ENCODE assay signal across 8 cellular contexts in genomic region chr3:58237940-58238681, GRCh38. TPM values are rescaled to one million over a fixed set of nuclear protein-coding genes. Genes with fewer than 3 reads are reported as not detected.
A peak's percentile ranks its signal among the peaks of the same experiment; 100 is the strongest.
DNase-seq lines count a peak whose midpoint lies in the region; ATAC-seq, FAIRE-seq and TF ChIP-seq lines count a peak whose summit lies in the region.

No MANE protein-coding gene starts in this region.

- H3K4me3 ChIP-seq in HEK293 (ENCODE audit: low read depth, low read length) (peak overlapping the region; percentile 70), NT2/D1 (ENCODE audit: insufficient read length, low read depth) (peak overlapping the region; percentile 72), esophagus muscularis mucosa (peak overlapping the region; percentile 80 to 90 (median 85))

- TF ChIP-seq CTCF in HEK293 (tag by site-specific recombination; IDR thresholded peaks at IDR 0.05) (no peak), esophagus muscularis mucosa (IDR thresholded peaks at IDR 0.05) (no peak)

- H3K27ac ChIP-seq in HEK293 (ENCODE audit: extremely low read depth, low read depth, low read length) (peak overlapping the region; percentile 44; the same call in 1 of the 2 replicates), esophagus muscularis mucosa (replicated peaks in 1 of 4) (peak overlapping the region; percentile 79 to 89 (median 85))

- 3% methylated on average over 30 of the region's 54 CpGs for WGBS in esophagus muscularis mucosa

- no peak for TF ChIP-seq EP300 in esophagus muscularis mucosa (IDR thresholded peaks at IDR 0.05)

- POLR2A ChIA-PET in HEK293 (lab: Yijun Ruan, JAX): interaction anchor here (1.1 kb wide), 1 partner anchor 68 kb away, joined by 3 read pairs; the partner anchor contains the start of genes HTD2 and RPP14

- H3K27me3 Mint-ChIP-seq in naive B cell: no peaks in the 10 kb centered on the region
- no peaks in the 10 kb centered on the region for H3K27me3 Mint-ChIP-seq in stimulated activated naive CD8-positive, alpha-beta T cell treated with anti-CD3 and anti-CD28 coated beads, Interleukin-15, Interleukin-2, amounts not matched to agents 100 ng/mL and 50 ng/mL, for 24 hours

- no peak for TF ChIP-seq POLR2A in GM12892 (IDR thresholded peaks at IDR 0.05; ENCODE audit: low read depth, low read length)
- TF ChIP-seq POLR2A in esophagus muscularis mucosa (IDR thresholded peaks at IDR 0.05; ENCODE audit: low read depth): no peak

- ATAC-seq in naive B cell (ENCODE audit: low read depth in 2 of 2) (peak; percentile 46), HG03039 (IDR thresholded peaks at IDR 0.05; ENCODE audit: unreplicated experiment) (no peak)

- peak overlapping the region; percentile 66 to 95 (median 86) for H3K27ac Mint-ChIP-seq in naive B cell
- peak overlapping the region; percentile 31 for H3K27ac Mint-ChIP-seq in stimulated activated naive CD8-positive, alpha-beta T cell treated with anti-CD3 and anti-CD28 coated beads, Interleukin-15, Interleukin-2, amounts not matched to agents 100 ng/mL and 50 ng/mL, for 24 hours

- peaks cover 51% of the 10 kb centered on the region for H3K27me3 ChIP-seq in NT2/D1 (ENCODE audit: insufficient read depth, insufficient read length)
- no peaks in the 10 kb centered on the region for H3K27me3 ChIP-seq in esophagus muscularis mucosa

- FAIRE-seq in GM12892 (lab: Jason Lieb, UNC): peak; percentile 87

- CTCF ChIA-PET in HEK293 (lab: Yijun Ruan, JAX): interaction anchor here (0.7 to 1.5 kb wide), 3 partner anchors 20 to 101 kb away, joined by 3 to 5 read pairs (median 4); no protein-coding TSS in a partner anchor

- H3K4me1 Mint-ChIP-seq in naive B cell: peaks cover 32 to 63% (median 57%) of the 10 kb centered on the region in 3 donors
- H3K4me1 Mint-ChIP-seq in stimulated activated naive CD8-positive, alpha-beta T cell treated with anti-CD3 and anti-CD28 coated beads, Interleukin-15, Interleukin-2, amounts not matched to agents 100 ng/mL and 50 ng/mL, for 24 hours (ENCODE audit: low read depth): peaks cover 13% of the 10 kb centered on the region

- intact Hi-C loops in esophagus muscularis mucosa (cut with DNase I): loop anchor here (2.0 kb wide), 1 partner anchor 69 kb away; the partner anchor contains the start of genes HTD2 and RPP14

- DNase-seq in GM12892 (ENCODE audit: insufficient read length): peak; percentile 26
- DNase-seq in NT2/D1 (ENCODE audit: low read depth, low spot score): no peak
- DNase-seq in activated T-cell treated with anti-CD3 and anti-CD28 coated beads for 24 hours (ENCODE audit: low read depth): peak; percentile 20
- no peak for DNase-seq in esophagus muscularis mucosa (ENCODE audit: extremely low spot score)
- peak; percentile 43 for DNase-seq in naive B cell

- H3K4me3 Mint-ChIP-seq in naive B cell: peak overlapping the region; percentile 92 to 97 (median 94)
- H3K4me3 Mint-ChIP-seq in stimulated activated naive CD8-positive, alpha-beta T cell treated with anti-CD3 and anti-CD28 coated beads, Interleukin-15, Interleukin-2, amounts not matched to agents 100 ng/mL and 50 ng/mL, for 24 hours: peak overlapping the region; percentile 88

- no peaks in the 10 kb centered on the region for H3K36me3 ChIP-seq in HEK293 (ENCODE audit: control insufficient read depth in 2 of 2, insufficient read depth in 1 of 2, low read length in 2 of 2)
- H3K36me3 ChIP-seq in NT2/D1 (ENCODE audit: insufficient read depth, insufficient read length, low read length): no peaks in the 10 kb centered on the region
- no peaks in the 10 kb centered on the region for H3K36me3 ChIP-seq in esophagus muscularis mucosa

- H3K4me1 ChIP-seq in HEK293 (ENCODE audit: control insufficient read depth, insufficient read depth, low read length) (peaks cover 2% of the 10 kb centered on the region; the same call in 1 of the 2 replicates), NT2/D1 (ENCODE audit: insufficient read depth, insufficient read length) (peaks cover 5% of the 10 kb centered on the region), esophagus muscularis mucosa (peaks cover 15 to 29% (median 21%) of the 10 kb centered on the region in 4 donors)

- no peaks in the 10 kb centered on the region for H3K9me3 Mint-ChIP-seq in naive B cell
- H3K9me3 Mint-ChIP-seq in stimulated activated naive CD8-positive, alpha-beta T cell treated with anti-CD3 and anti-CD28 coated beads, Interleukin-15, Interleukin-2, amounts not matched to agents 100 ng/mL and 50 ng/mL, for 24 hours: no peaks in the 10 kb centered on the region

- H3K9ac ChIP-seq in NT2/D1 (ENCODE audit: insufficient read length, low read depth): peak overlapping the region; percentile 85

- no peaks in the 10 kb centered on the region for H3K36me3 Mint-ChIP-seq in naive B cell
- no peaks in the 10 kb centered on the region for H3K36me3 Mint-ChIP-seq in stimulated activated naive CD8-positive, alpha-beta T cell treated with anti-CD3 and anti-CD28 coated beads, Interleukin-15, Interleukin-2, amounts not matched to agents 100 ng/mL and 50 ng/mL, for 24 hours (ENCODE audit: low read depth)

- H3K9me3 ChIP-seq in HEK293 (ENCODE audit: control insufficient read depth, insufficient read depth, low read depth, low read length) (no peaks in the 10 kb centered on the region), NT2/D1 (ENCODE audit: insufficient read depth, low read length) (no peaks in the 10 kb centered on the region), esophagus muscularis mucosa (no peaks in the 10 kb centered on the region)

TF ChIP-seq in HEK293, 187 proteins besides CTCF, POLR2A, EP300 and RAD21 (continues in another document):
- TF ChIP-seq FEZF1 (tag by site-specific recombination; IDR thresholded peaks at IDR 0.05) (no peak), ZNF394 (tag by site-specific recombination; IDR thresholded peaks at IDR 0.05; ENCODE audit: borderline replicate concordance) (peak; percentile 79; the same call in 1 of the 2 replicates), ZNF112 (tag by site-specific recombination; IDR thresholded peaks at IDR 0.05) (no peak), ZNF354C (tag by site-specific recombination; IDR thresholded peaks at IDR 0.05; ENCODE audit: borderline replicate concordance, low read depth) (no peak), SP7 (tag by site-specific recombination; IDR thresholded peaks at IDR 0.05) (0 out of 2 replicates have a peak, but pooled peaks have one; percentile 26), ZNF514 (tag by site-specific recombination; IDR thresholded peaks at IDR 0.05) (no peak), ZNF777 (tag by site-specific recombination; IDR thresholded peaks at IDR 0.05; ENCODE audit: borderline replicate concordance) (no peak), ZNF169 (tag by site-specific recombination; IDR thresholded peaks at IDR 0.05) (no peak), KLF10 (tag by site-specific recombination; IDR thresholded peaks at IDR 0.05) (no peak), ZNF239 (tag by site-specific recombination; IDR thresholded peaks at IDR 0.05) (no peak), ZBTB20 (tag by site-specific recombination; IDR thresholded peaks at IDR 0.05) (peak; percentile 70), ZNF701 (tag by site-specific recombination; IDR thresholded peaks at IDR 0.05) (no peak), ZNF248 (tag by site-specific recombination; IDR thresholded peaks at IDR 0.05) (no peak), SP3 (tag by site-specific recombination; IDR thresholded peaks at IDR 0.05) (no peak), YY1 (tag by site-specific recombination; IDR thresholded peaks at IDR 0.05) (no peak), ZSCAN23 (tag by site-specific recombination; IDR thresholded peaks at IDR 0.05) (no peak), ZNF488 (tag by site-specific recombination; IDR thresholded peaks at IDR 0.05) (no peak), ZNF785 (tag by site-specific recombination; IDR thresholded peaks at IDR 0.05) (no peak), ZNF521 (tag by site-specific recombination; IDR thresholded peaks at IDR 0.05) (no peak), ZNF549 (tag by site-specific recombination; IDR thresholded peaks at IDR 0.05) (no peak), ZNF76 (tag by site-specific recombination; IDR thresholded peaks at IDR 0.05; ENCODE audit: borderline replicate concordance, low read depth) (no peak)
- TF ChIP-seq, protein P1, sequence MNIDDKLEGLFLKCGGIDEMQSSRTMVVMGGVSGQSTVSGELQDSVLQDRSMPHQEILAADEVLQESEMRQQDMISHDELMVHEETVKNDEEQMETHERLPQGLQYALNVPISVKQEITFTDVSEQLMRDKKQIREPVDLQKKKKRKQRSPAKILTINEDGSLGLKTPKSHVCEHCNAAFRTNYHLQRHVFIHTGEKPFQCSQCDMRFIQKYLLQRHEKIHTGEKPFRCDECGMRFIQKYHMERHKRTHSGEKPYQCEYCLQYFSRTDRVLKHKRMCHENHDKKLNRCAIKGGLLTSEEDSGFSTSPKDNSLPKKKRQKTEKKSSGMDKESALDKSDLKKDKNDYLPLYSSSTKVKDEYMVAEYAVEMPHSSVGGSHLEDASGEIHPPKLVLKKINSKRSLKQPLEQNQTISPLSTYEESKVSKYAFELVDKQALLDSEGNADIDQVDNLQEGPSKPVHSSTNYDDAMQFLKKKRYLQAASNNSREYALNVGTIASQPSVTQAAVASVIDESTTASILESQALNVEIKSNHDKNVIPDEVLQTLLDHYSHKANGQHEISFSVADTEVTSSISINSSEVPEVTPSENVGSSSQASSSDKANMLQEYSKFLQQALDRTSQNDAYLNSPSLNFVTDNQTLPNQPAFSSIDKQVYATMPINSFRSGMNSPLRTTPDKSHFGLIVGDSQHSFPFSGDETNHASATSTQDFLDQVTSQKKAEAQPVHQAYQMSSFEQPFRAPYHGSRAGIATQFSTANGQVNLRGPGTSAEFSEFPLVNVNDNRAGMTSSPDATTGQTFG (tag by site-specific recombination; IDR thresholded peaks at IDR 0.05; ENCODE audit: borderline replicate concordance): no peak

RNA-seq across cellular contexts. Expression of gene ABHD6, which starts 0.5 kb away (rescaled TPM):
- polyA plus RNA-seq in GM12892 (2012; ENCODE audit: missing spikeins): 6.8 TPM
- 10 to 100 TPM; 13.1 to 20.3 (median 17.9) TPM for total RNA-seq in esophagus muscularis mucosa
- polyA plus RNA-seq in naive B cell (ENCODE audit: low read depth in 6 of 6): 10 to 100 TPM in 3 of 6 donors, 1 to 10 TPM in 3; 2.8 to 12.7 (median 10.2) TPM

RNA-seq across cellular contexts. Expression of gene DNASE1L3, which starts 27.3 kb away (rescaled TPM):
- 5.2 TPM for polyA plus RNA-seq in GM12892 (2012; ENCODE audit: missing spikeins)
- 1 to 10 TPM in 2 of 4 donors, under 1 TPM in 1, not detected in 1; 0.80 to 2.9 (median 2.2) TPM for total RNA-seq in esophagus muscularis mucosa
- 10 to 100 TPM in 3 of 6 donors, 1 to 10 TPM in 3; 8.0 to 41.5 (median 14.4) TPM for polyA plus RNA-seq in naive B cell (ENCODE audit: low read depth in 6 of 6)

Comparison
In these comparisons a context has a peak if more than half of its experiments do, and no peak if none do; other contexts are left out.
1. DNase-seq: peak in GM12892 (single experiment), activated T-cell treated with anti-CD3 and anti-CD28 coated beads for 24 hours (single experiment) and naive B cell (single experiment); none in NT2/D1 (single experiment) and esophagus muscularis mucosa (single experiment).
2. Peak in every context shown above with its lines, with median percentiles within 50 percentile points of each other: H3K4me3 ChIP-seq.